20 cellular contexts compared by ENCODE assay signal in the genomic region with DNA sequence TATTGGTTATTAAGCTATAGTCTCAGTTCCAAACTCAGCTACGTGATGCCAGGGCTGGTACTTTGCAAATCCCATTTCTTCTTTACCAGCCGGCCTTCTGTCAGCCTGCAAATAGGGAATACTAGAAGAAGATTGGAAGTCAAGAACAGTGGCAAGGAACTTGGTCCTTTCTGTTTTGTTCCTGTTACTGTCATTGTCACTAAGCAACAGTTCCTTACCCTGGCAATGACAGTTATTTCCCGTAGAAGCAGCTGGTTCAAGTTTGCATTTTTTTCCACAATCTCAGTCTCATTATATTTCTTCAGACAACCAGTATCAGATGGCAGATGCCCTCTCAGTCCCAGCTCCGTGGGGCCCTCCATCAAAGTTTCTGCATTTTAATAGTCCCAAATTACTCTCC. TPM values are rescaled to one million over a fixed set of nuclear protein-coding genes. Genes with fewer than 3 reads are reported as not detected.
"Had no signal": no experiment of that assay in that cellular context is flagged by ENCODE, and none has a peak within 500 bp of the region (broad histone marks: within the 10 kb centered on the region; RNA-seq: fewer than 3 reads in every experiment).

No MANE protein-coding gene starts in this region.

- H2AFZ ChIP-seq: hepatocyte had no signal

- DNase-seq: activated CD4-positive, alpha-beta T cell treated with anti-CD3 and anti-CD28 coated beads, Interleukin-2, amount 10 ng/mL, durations not matched to agents 7 days and 5 days; activated CD4-positive, CD25-positive, alpha-beta regulatory T cell; activated CD8-positive, alpha-beta memory T cell treated with anti-CD3 and anti-CD28 coated beads for 24 hours; activated naive CD4-positive, alpha-beta T cell; activated naive CD8-positive, alpha-beta T cell treated with anti-CD3 and anti-CD28 coated beads, Interleukin-2, amount 50 U/mL, for 24 hours; dorsolateral prefrontal cortex; endodermal cell; erythroblast; islet precursor cell; left lung; mesenchymal stem cell; stimulated activated CD4-positive, alpha-beta T cell treated with anti-CD3 and anti-CD28 coated beads, Interleukin-4, amount 100 ng/mL, for 24 hours; stimulated activated naive CD4-positive, alpha-beta T cell; tibial artery had no signal

- H3K9me3 ChIP-seq: ascending aorta, breast epithelium, left lung, tibial artery had no signal

- H3K4me2 ChIP-seq: hepatocyte had no signal

- H3K4me1 ChIP-seq: ascending aorta, breast epithelium, left lung, tibial artery had no signal

- H3K27me3 ChIP-seq: ascending aorta, breast epithelium, dorsolateral prefrontal cortex, left lung, tibial artery had no signal

- H3K36me3 ChIP-seq: ascending aorta, breast epithelium, left lung, tibial artery had no signal

- H3K79me2 ChIP-seq: hepatocyte had no signal

- H3K4me3 ChIP-seq: ascending aorta, breast epithelium, dorsolateral prefrontal cortex, hepatocyte, left lung, skin epidermis, tibial artery had no signal

- H3K27ac ChIP-seq: ascending aorta, breast epithelium, dorsolateral prefrontal cortex, hepatocyte, left lung, tibial artery had no signal

- ATAC-seq: activated naive CD8-positive, alpha-beta T cell treated with anti-CD3 and anti-CD28 coated beads, Interleukin-2, amount 50 U/mL, for 24 hours; left lung; natural killer cell treated with Interleukin-12 subunit alpha and Interleukin-12 subunit beta and Interleukin-15 and Interleukin-18, amount 100 ng/mL, for 72 hours had no signal

RNA-seq across cellular contexts. Expression of a gene that starts 9.1 kb away (rescaled TPM):
- total RNA-seq: activated CD4-positive, alpha-beta T cell treated with anti-CD3 and anti-CD28 coated beads, Interleukin-2, amount 10 ng/mL, durations not matched to agents 7 days and 5 days; endodermal cell; natural killer cell treated with Interleukin-12 subunit alpha and Interleukin-12 subunit beta and Interleukin-15 and Interleukin-18, amount 100 ng/mL, for 72 hours; renal cortical epithelial cell had no signal

RNA-seq across cellular contexts. Expression of a gene that starts 20.4 kb away (rescaled TPM):
- total RNA-seq: ascending aorta had no signal
